In the genomic region with DNA sequence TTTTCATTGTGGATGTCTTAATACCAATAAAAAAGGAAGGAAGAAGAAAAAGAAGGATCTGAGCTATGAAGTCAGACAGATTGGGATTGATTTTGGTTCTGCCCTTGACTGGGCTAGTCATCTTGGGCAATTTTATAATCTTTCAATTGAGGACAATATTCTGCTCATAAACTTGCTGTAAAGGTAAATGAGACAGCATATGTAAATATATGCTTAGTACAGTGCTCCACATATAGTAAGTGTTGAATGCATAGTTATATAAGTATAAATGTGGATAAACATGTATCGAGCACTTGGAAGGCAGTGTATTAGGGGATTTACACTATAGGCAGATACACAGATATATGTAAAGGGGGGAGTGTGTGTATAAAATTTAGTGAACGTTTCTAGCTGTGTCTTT, we compare ENCODE assay signal across 5 cellular contexts.
"Had no signal": no experiment of that assay in that cellular context is flagged by ENCODE, and none has a peak within 500 bp of the region (broad histone marks: within the 10 kb centered on the region; RNA-seq: fewer than 3 reads in every experiment).

No MANE protein-coding gene starts in this region.

- H3K4me3 Mint-ChIP-seq: GM23338, H9 had no signal

- ATAC-seq: GM23338, K562 had no signal

- DNase-seq: H9, HCEC 1CT, IMR-90 had no signal

- H3K9me3 Mint-ChIP-seq: GM23338, H9 had no signal

- H3K4me1 Mint-ChIP-seq: H9 had no signal

- H3K4me3 ChIP-seq: GM23338, K562 had no signal

- H3K27ac Mint-ChIP-seq: GM23338, H9 had no signal
